ENCODE assay signal across 9 cellular contexts in genomic region chr2:55420244-55420713, GRCh38. TPM values are rescaled to one million over a fixed set of nuclear protein-coding genes. Genes with fewer than 3 reads are reported as not detected.
DNase-seq lines count a peak whose midpoint lies in the region; ATAC-seq and TF ChIP-seq lines count a peak whose summit lies in the region.
"Had no signal": no experiment of that assay in that cellular context is flagged by ENCODE, and none has a peak within 500 bp of the region (broad histone marks: within the 10 kb centered on the region; RNA-seq: fewer than 3 reads in every experiment).

No MANE protein-coding gene starts in this region.

- no peaks in the 10 kb centered on the region for H3K9me3 ChIP-seq in thoracic aorta

- peak; percentile 27 for ATAC-seq in left lobe of liver
- ATAC-seq in thoracic aorta (ENCODE audit: insufficient number of reproducible peaks, low FRiP score, low read depth), result no peak
- no peak for ATAC-seq in HG03025 (IDR thresholded peaks at IDR 0.05; ENCODE audit: low FRiP score, unreplicated experiment)

- no peaks in the 10 kb centered on the region for H3K36me3 ChIP-seq in thoracic aorta

- peak overlapping the region; percentile 85 for H3K4me3 ChIP-seq in thoracic aorta

- no peaks in the 10 kb centered on the region for H3K36me3 Mint-ChIP-seq in activated CD4-positive, alpha-beta T cell treated with anti-CD3 and anti-CD28 coated beads, Interleukin-2, amount 10 ng/mL, durations not matched to agents 24 days and 14 days (ENCODE audit: low read depth)

- no peaks in the 10 kb centered on the region for H3K9me3 Mint-ChIP-seq in activated CD4-positive, alpha-beta T cell treated with anti-CD3 and anti-CD28 coated beads, Interleukin-2, amount 10 ng/mL, durations not matched to agents 24 days and 14 days

- peaks cover 37% of the 10 kb centered on the region for H3K27me3 Mint-ChIP-seq in activated CD4-positive, alpha-beta T cell treated with anti-CD3 and anti-CD28 coated beads, Interleukin-2, amount 10 ng/mL, durations not matched to agents 24 days and 14 days

- H3K27ac Mint-ChIP-seq in activated CD4-positive, alpha-beta T cell treated with anti-CD3 and anti-CD28 coated beads, Interleukin-2, amount 10 ng/mL, durations not matched to agents 24 days and 14 days, result peak overlapping the region; percentile 7

- intact Hi-C loops in activated CD4-positive, alpha-beta T cell treated with anti-CD3 and anti-CD28 coated beads, Interleukin-2, amount 10 ng/mL, durations not matched to agents 24 days and 14 days (cut with micrococcal nuclease), result loop anchor here (1.0 to 5.0 kb wide), 5 partner anchors 97 to 698 kb away; partner anchors contain the start of genes CFAP36, CLHC1, EML6 and MTIF2

- peaks cover 6 to 8% of the 10 kb centered on the region in 2 donors for H3K4me1 ChIP-seq in thoracic aorta (ENCODE audit: control insufficient read depth in 1 of 2, low read depth in 2 of 2)

- H3K27me3 ChIP-seq in thoracic aorta (replicated peaks; ENCODE audit: insufficient read depth), result no peaks in the 10 kb centered on the region

- H3K4me3 Mint-ChIP-seq in activated CD4-positive, alpha-beta T cell treated with anti-CD3 and anti-CD28 coated beads, Interleukin-2, amount 10 ng/mL, durations not matched to agents 24 days and 14 days, result peak overlapping the region; percentile 90

- TF ChIP-seq CTCF in thoracic aorta (IDR thresholded peaks at IDR 0.05), result no peak

- peak overlapping the region; percentile 25 to 83 for H3K27ac ChIP-seq in thoracic aorta
- H3K27ac ChIP-seq: C4-2B had no signal

- peaks cover 17% of the 10 kb centered on the region for H3K4me1 Mint-ChIP-seq in activated CD4-positive, alpha-beta T cell treated with anti-CD3 and anti-CD28 coated beads, Interleukin-2, amount 10 ng/mL, durations not matched to agents 24 days and 14 days

- no peak for DNase-seq in activated CD4-positive, alpha-beta T cell treated with anti-CD3 and anti-CD28 coated beads, Interleukin-2, amount 10 ng/mL, durations not matched to agents 24 days and 14 days
- DNase-seq in activated CD4-positive, alpha-beta T cell treated with anti-CD3 and anti-CD28 coated beads, Interleukin-2, amount 50 U/mL, for 1 hour, result no peak
- DNase-seq in amniotic stem cell (lab: John Stamatoyannopoulos, UW) (peak; percentile 29), left lobe of liver (ENCODE audit: low spot score) (no peak), thoracic aorta (ENCODE audit: low spot score) (no peak), OCI-M2 (lab: John Stamatoyannopoulos, UW; ENCODE audit: unreplicated experiment) (no peak)
- no peak for DNase-seq in activated CD4-positive, alpha-beta T cell treated with anti-CD3 and anti-CD28 coated beads for 4 hours

RNA-seq across cellular contexts. Expression of gene CCDC88A, which starts 0.6 kb away (rescaled TPM):
- total RNA-seq in activated CD4-positive, alpha-beta T cell treated with anti-CD3 and anti-CD28 coated beads, Interleukin-2, amount 10 ng/mL, durations not matched to agents 24 days and 14 days, result 9.5 and 9.8 TPM in 2 replicates
- total RNA-seq in left lobe of liver, result 12.0 TPM
- total RNA-seq in thoracic aorta, result 10 to 100 TPM; 50.0 to 74.5 TPM
